Comparison of ENCODE assay signal across 1 cellular context in the genomic region with DNA sequence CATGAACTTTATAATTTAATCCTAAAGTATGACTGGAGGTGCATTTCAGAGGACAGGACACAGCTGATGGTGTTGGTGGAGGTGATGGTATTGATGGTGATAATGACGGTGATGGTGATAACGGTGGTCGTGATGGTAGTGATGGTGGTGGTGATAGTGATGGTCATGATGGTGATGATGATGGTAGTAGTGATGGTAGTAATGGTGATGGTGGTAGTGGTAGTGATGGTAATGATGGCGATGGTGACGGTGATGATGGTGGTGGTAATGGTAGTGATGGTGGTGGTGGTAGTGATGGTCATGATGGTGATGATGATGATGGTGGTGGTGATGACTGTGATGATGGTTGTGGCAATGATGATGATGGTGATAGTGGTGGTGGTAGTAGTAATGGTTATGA.
TF ChIP-seq lines count a peak whose summit lies in the region.

No MANE protein-coding gene starts in this region.

TF ChIP-seq in IMR-90, 13 proteins besides CTCF, POLR2A, EP300 and RAD21:
- TF ChIP-seq BHLHE40 (IDR thresholded peaks at IDR 0.05; ENCODE audit: low read depth, low read length) (no peak), CHD1 (IDR thresholded peaks at IDR 0.05; ENCODE audit: low read depth, low read length) (no peak)
- TF ChIP-seq, protein P1, sequence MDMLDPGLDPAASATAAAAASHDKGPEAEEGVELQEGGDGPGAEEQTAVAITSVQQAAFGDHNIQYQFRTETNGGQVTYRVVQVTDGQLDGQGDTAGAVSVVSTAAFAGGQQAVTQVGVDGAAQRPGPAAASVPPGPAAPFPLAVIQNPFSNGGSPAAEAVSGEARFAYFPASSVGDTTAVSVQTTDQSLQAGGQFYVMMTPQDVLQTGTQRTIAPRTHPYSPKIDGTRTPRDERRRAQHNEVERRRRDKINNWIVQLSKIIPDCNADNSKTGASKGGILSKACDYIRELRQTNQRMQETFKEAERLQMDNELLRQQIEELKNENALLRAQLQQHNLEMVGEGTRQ (IDR thresholded peaks at IDR 0.05; ENCODE audit: low read depth, low read length) = no peak
- TF ChIP-seq, protein P2, sequence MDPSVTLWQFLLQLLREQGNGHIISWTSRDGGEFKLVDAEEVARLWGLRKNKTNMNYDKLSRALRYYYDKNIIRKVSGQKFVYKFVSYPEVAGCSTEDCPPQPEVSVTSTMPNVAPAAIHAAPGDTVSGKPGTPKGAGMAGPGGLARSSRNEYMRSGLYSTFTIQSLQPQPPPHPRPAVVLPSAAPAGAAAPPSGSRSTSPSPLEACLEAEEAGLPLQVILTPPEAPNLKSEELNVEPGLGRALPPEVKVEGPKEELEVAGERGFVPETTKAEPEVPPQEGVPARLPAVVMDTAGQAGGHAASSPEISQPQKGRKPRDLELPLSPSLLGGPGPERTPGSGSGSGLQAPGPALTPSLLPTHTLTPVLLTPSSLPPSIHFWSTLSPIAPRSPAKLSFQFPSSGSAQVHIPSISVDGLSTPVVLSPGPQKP (IDR thresholded peaks at IDR 0.05; ENCODE audit: borderline replicate concordance, low read depth, low read length) = no peak
